ENCODE assay signal across 20 cellular contexts in the genomic region with DNA sequence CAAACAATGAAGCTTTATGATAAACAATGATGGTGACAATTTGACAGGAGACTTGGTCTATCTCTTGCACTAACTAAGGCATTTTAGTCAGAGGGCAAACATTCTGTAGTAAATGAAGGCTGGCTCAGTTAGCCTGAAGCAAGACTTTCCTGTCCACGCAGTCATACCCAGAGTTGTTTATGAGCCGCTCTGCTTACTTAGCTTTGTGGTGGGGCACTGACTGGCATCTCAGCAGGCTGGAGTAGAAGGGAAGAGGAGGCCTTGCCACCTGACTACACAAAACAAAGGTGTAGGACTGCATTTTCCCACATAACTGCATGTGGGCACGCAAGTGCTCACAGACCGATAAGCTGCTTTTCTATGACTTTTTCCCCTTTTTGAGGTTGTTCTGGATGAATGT.
"Had no signal": no experiment of that assay in that cellular context is flagged by ENCODE, and none has a peak within 500 bp of the region (broad histone marks: within the 10 kb centered on the region; RNA-seq: fewer than 3 reads in every experiment).

No MANE protein-coding gene starts in this region.

- H3K9me3 Mint-ChIP-seq: activated CD4-positive, alpha-beta memory T cell treated with anti-CD3 and anti-CD28 coated beads for 36 hours; activated CD4-positive, alpha-beta T cell treated with anti-CD3 and anti-CD28 coated beads, Interleukin-2, amount 10 ng/mL, durations not matched to agents 24 days and 14 days; activated naive CD4-positive, alpha-beta T cell treated with anti-CD3 and anti-CD28 coated beads for 36 hours; activated T-helper 17 cell treated with anti-CD3 and anti-CD28 coated beads, Interleukin-2, amount 50 U/mL, for 72 hours; T-cell had no signal

- H3K9ac ChIP-seq: KMS-11 had no signal

- H3K4me1 Mint-ChIP-seq: activated T-helper 17 cell treated with anti-CD3 and anti-CD28 coated beads, Interleukin-2, amount 50 U/mL, for 72 hours; T-cell had no signal

- H3K27ac Mint-ChIP-seq: activated CD4-positive, alpha-beta memory T cell treated with anti-CD3 and anti-CD28 coated beads for 36 hours; activated CD4-positive, alpha-beta T cell treated with anti-CD3 and anti-CD28 coated beads, Interleukin-2, amount 10 ng/mL, durations not matched to agents 24 days and 14 days; activated naive CD4-positive, alpha-beta T cell treated with anti-CD3 and anti-CD28 coated beads for 36 hours; activated naive CD8-positive, alpha-beta T cell; activated T-helper 17 cell treated with anti-CD3 and anti-CD28 coated beads, Interleukin-2, amount 50 U/mL, for 72 hours; T-cell had no signal

- DNase-seq: activated CD4-positive, alpha-beta memory T cell treated with anti-CD3 and anti-CD28 coated beads for 36 hours; activated CD4-positive, alpha-beta T cell treated with anti-CD3 and anti-CD28 coated beads, Interleukin-2, amount 10 ng/mL, durations not matched to agents 24 days and 14 days; activated gamma-delta T cell; activated naive CD4-positive, alpha-beta T cell treated with anti-CD3 and anti-CD28 coated beads for 36 hours; activated T-cell treated with anti-CD3 and anti-CD28 coated beads for 4 hours; activated T-cell treated with anti-CD3 and anti-CD28 coated beads, Interleukin-2, amount 50 U/mL, for 48 hours; cerebellar nuclear complex; NCI-H1105 treated with DMSO at 0.1 percent for 48 hours; NCI-H1436 treated with DMSO at 0.1 percent for 48 hours; NCI-H187; NCI-H2081; NCI-H446; NCI-H524; SIG-M5; T-cell; T1000 had no signal

- H3K27me3 Mint-ChIP-seq: activated CD4-positive, alpha-beta memory T cell treated with anti-CD3 and anti-CD28 coated beads for 36 hours; activated naive CD8-positive, alpha-beta T cell had no signal

- H3K27ac ChIP-seq: KMS-11 had no signal

- H3K36me3 Mint-ChIP-seq: activated CD4-positive, alpha-beta memory T cell treated with anti-CD3 and anti-CD28 coated beads for 36 hours; activated naive CD8-positive, alpha-beta T cell; T-cell had no signal

- ATAC-seq: activated CD4-positive, CD25-positive, alpha-beta regulatory T cell treated with anti-CD3 and anti-CD28 coated beads, Interleukin-2, amount 50 U/mL, for 24 hours; activated T-helper 17 cell treated with anti-CD3 and anti-CD28 coated beads, Interleukin-2, amount 50 U/mL, for 72 hours; T-cell had no signal

- H3K4me3 Mint-ChIP-seq: activated CD4-positive, alpha-beta memory T cell treated with anti-CD3 and anti-CD28 coated beads for 36 hours; activated CD4-positive, alpha-beta T cell treated with anti-CD3 and anti-CD28 coated beads, Interleukin-2, amount 10 ng/mL, durations not matched to agents 24 days and 14 days; activated naive CD4-positive, alpha-beta T cell treated with anti-CD3 and anti-CD28 coated beads for 36 hours; activated naive CD8-positive, alpha-beta T cell; activated T-helper 17 cell treated with anti-CD3 and anti-CD28 coated beads, Interleukin-2, amount 50 U/mL, for 72 hours; T-cell had no signal

- H3K4me2 ChIP-seq: KMS-11 had no signal
